In genomic region chr15:41367418-41367817, GRCh38 we compare ENCODE assay signal across 22 cellular contexts. TPM values are rescaled to one million over a fixed set of nuclear protein-coding genes. Genes with fewer than 3 reads are reported as not detected.
"Had no signal": no experiment of that assay in that cellular context is flagged by ENCODE, and none has a peak within 500 bp of the region (broad histone marks: within the 10 kb centered on the region; RNA-seq: fewer than 3 reads in every experiment).

No MANE protein-coding gene starts in this region.

- H3K27me3 ChIP-seq: neural progenitor cell, spleen had no signal

- H3K27ac Mint-ChIP-seq: activated naive CD8-positive, alpha-beta T cell treated with anti-CD3 and anti-CD28 coated beads, Interleukin-2, amount 50 U/mL, for 24 hours; brain; immature natural killer cell; memory B cell; naive B cell; neural progenitor cell; progenitor cell of endocrine pancreas; WTC11 had no signal

- H3K9ac ChIP-seq: neural progenitor cell had no signal

- H3K4me1 ChIP-seq: neural progenitor cell, spleen had no signal

- H3K27me3 Mint-ChIP-seq: activated naive CD4-positive, alpha-beta T cell treated with anti-CD3 and anti-CD28 coated beads, Interleukin-2, amount 10 ng/mL, durations not matched to agents 7 days and 5 days; activated naive CD8-positive, alpha-beta T cell treated with anti-CD3 and anti-CD28 coated beads, Interleukin-2, amount 50 U/mL, for 24 hours; brain; memory B cell; naive B cell; progenitor cell of endocrine pancreas had no signal

- ATAC-seq: activated naive CD8-positive, alpha-beta T cell treated with anti-CD3 and anti-CD28 coated beads, Interleukin-2, amount 50 U/mL, for 24 hours; sciatic nerve; WTC11 had no signal

- H3K36me3 Mint-ChIP-seq: immature natural killer cell, naive B cell had no signal

- H3K4me3 ChIP-seq: neural progenitor cell, spleen had no signal

- H3K4me1 Mint-ChIP-seq: activated naive CD4-positive, alpha-beta T cell treated with anti-CD3 and anti-CD28 coated beads, Interleukin-2, amount 10 ng/mL, durations not matched to agents 7 days and 5 days; activated naive CD8-positive, alpha-beta T cell treated with anti-CD3 and anti-CD28 coated beads, Interleukin-2, amount 50 U/mL, for 24 hours; brain; immature natural killer cell; memory B cell; naive B cell; neural progenitor cell; WTC11 had no signal

- DNase-seq: activated CD4-positive, alpha-beta T cell treated with anti-CD3 and anti-CD28 coated beads for 4 hours; activated CD8-positive, alpha-beta memory T cell treated with anti-CD3 and anti-CD28 coated beads for 24 hours; activated CD8-positive, alpha-beta memory T cell treated with anti-CD3 and anti-CD28 coated beads, Interleukin-2, amount 50 U/mL, for 48 hours; activated effector memory CD4-positive, alpha-beta T cell treated with Interleukin-2 at 50 U/mL for 16 hours; activated naive CD4-positive, alpha-beta T cell treated with anti-CD3 and anti-CD28 coated beads, Interleukin-2, amount 10 ng/mL, durations not matched to agents 7 days and 5 days; activated naive CD8-positive, alpha-beta T cell treated with anti-CD3 and anti-CD28 coated beads, Interleukin-2, amount 50 U/mL, for 24 hours; activated T-cell treated with anti-CD3 and anti-CD28 coated beads, Interleukin-2, amount 50 U/mL, for 48 hours; anterior cingulate cortex; cortex of kidney; head of caudate nucleus; immature natural killer cell; kidney glomerular epithelial cell; naive B cell; spleen; stimulated activated naive CD4-positive, alpha-beta T cell had no signal

- H3K27ac ChIP-seq: neural progenitor cell, spleen had no signal

- H3K4me3 Mint-ChIP-seq: activated naive CD4-positive, alpha-beta T cell treated with anti-CD3 and anti-CD28 coated beads, Interleukin-2, amount 10 ng/mL, durations not matched to agents 7 days and 5 days; activated naive CD8-positive, alpha-beta T cell treated with anti-CD3 and anti-CD28 coated beads, Interleukin-2, amount 50 U/mL, for 24 hours; brain; immature natural killer cell; memory B cell; neural progenitor cell; WTC11 had no signal

- H3K9me3 ChIP-seq: spleen had no signal

- H3K4me2 ChIP-seq: neural progenitor cell had no signal

- H2AFZ ChIP-seq: neural progenitor cell had no signal

- H3K9me3 Mint-ChIP-seq: activated naive CD4-positive, alpha-beta T cell treated with anti-CD3 and anti-CD28 coated beads, Interleukin-2, amount 10 ng/mL, durations not matched to agents 7 days and 5 days; activated naive CD8-positive, alpha-beta T cell treated with anti-CD3 and anti-CD28 coated beads, Interleukin-2, amount 50 U/mL, for 24 hours; brain; immature natural killer cell; memory B cell; naive B cell; neural progenitor cell; WTC11 had no signal

RNA-seq across cellular contexts. Expression of gene OIP5, which starts 35.0 kb away (rescaled TPM):
- total RNA-seq: ureter had no signal
